Comparison of ENCODE assay signal across 8 cellular contexts in the genomic region with DNA sequence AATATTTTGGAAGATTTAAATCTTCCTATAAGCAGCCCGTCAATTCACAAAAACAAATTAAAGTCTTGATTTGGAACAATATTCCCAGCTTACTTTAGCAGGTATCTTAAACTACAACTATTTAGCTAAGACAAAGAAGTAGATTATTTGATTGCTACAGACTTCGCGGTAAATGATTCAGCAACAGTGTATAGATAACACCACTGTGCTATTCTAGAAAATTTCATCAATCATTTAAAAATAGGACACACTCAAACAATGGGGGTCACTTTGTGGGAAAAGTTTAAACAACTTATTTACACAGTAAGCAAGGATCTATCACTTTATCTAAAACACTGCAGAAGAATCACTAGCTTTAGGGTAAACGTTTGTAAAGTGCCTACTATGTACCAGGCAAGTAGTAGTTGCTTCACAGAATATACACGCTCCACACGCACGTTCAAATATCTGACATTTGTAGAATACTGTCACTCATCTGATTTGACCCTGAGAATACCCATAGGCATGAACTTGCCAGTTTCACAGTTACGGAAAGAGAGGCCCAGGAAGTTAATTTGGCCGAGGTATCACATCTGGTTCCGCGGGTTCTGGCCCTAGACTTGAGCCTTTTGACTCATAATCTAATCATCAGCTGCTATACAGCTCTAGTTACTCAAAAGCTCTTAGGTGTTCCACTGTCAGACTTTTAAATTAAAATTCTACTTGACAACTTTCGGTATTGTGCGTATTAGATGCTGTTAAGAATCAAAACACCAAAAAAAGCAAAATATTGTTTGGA. TPM values are rescaled to one million over a fixed set of nuclear protein-coding genes. Genes with fewer than 3 reads are reported as not detected.
DNase-seq lines count a peak whose midpoint lies in the region; ATAC-seq and TF ChIP-seq lines count a peak whose summit lies in the region.

No MANE protein-coding gene starts in this region.

- in situ Hi-C loops in astrocyte of the spinal cord (cut with HindIII; ENCODE audit: low sequenced_read_pairs) = no loop called here
- in situ Hi-C loops in transverse colon (cut with MboI; ENCODE audit: low pct_ligation_motif_present in 1 of 4, low pct_unique_long_range_greater_than_20kb in 1 of 4, low sequenced_read_pairs in 3 of 4) = no loop called here

- ATAC-seq in GM21576 (IDR thresholded peaks at IDR 0.05; ENCODE audit: unreplicated experiment) (no peak), HG02970 (IDR thresholded peaks at IDR 0.05; ENCODE audit: low FRiP score, unreplicated experiment) (no peak)

- no peak for TF ChIP-seq EP300 in transverse colon (IDR thresholded peaks at IDR 0.05; ENCODE audit: low read depth)

- H3K27me3 ChIP-seq in transverse colon = no peaks in the 10 kb centered on the region

- peak overlapping the region; percentile 76 to 85 (median 81) for H3K27ac ChIP-seq in transverse colon

- TF ChIP-seq CTCF in AG04449 (IDR thresholded peaks at IDR 0.05; ENCODE audit: insufficient read depth, low read length, missing control alignments) (no peak), HFF-Myc (IDR thresholded peaks at IDR 0.05; ENCODE audit: low read depth, low read length, missing control alignments) (no peak), astrocyte of the spinal cord (IDR thresholded peaks at IDR 0.05; ENCODE audit: low read depth, low read length) (no peak), lower leg skin (IDR thresholded peaks at IDR 0.05) (no peak), transverse colon (IDR thresholded peaks at IDR 0.05) (no peak)

- TF ChIP-seq POLR2A in lower leg skin (IDR thresholded peaks at IDR 0.05) = no peak
- TF ChIP-seq POLR2A in transverse colon (IDR thresholded peaks at IDR 0.05) = no peak

- H3K36me3 ChIP-seq in transverse colon = no peaks in the 10 kb centered on the region

- peaks cover 0 to 16% (median 5%) of the 10 kb centered on the region in 4 donors for H3K4me1 ChIP-seq in transverse colon

- POLR2A ChIA-PET in AG04449 (lab: Yijun Ruan, JAX) = no interaction called here

- DNase-seq in AG04449 (ENCODE audit: low read depth, low spot score) = no peak
- DNase-seq in HFF-Myc (ENCODE audit: extremely low read depth, low read depth) = no peak
- peak; percentile 3 for DNase-seq in astrocyte of the spinal cord (ENCODE audit: low read depth, low spot score)
- DNase-seq in lower leg skin (ENCODE audit: low spot score in 2 of 2) = peak in 1 of 2 donors; percentile 18
- DNase-seq in transverse colon = no peak
- DNase-seq in NCI-H510A treated with DMSO at 0.1 percent for 48 hours (lab: John Stamatoyannopoulos, UW) = no peak

- H3K4me3 ChIP-seq in AG04449 (ENCODE audit: low read depth, low read length) = peak overlapping the region; percentile 79
- H3K4me3 ChIP-seq in HFF-Myc (replicated peaks; ENCODE audit: low read depth, low read length) = peak overlapping the region; percentile 54
- H3K4me3 ChIP-seq in astrocyte of the spinal cord (ENCODE audit: low read depth, low read length) = peak overlapping the region; percentile 59
- H3K4me3 ChIP-seq in lower leg skin (ENCODE audit: low read depth, poor library complexity, severe bottlenecking) = peak overlapping the region; percentile 65
- peak overlapping the region; percentile 46 to 73 (median 54) for H3K4me3 ChIP-seq in transverse colon

- CTCF ChIA-PET in AG04449 (lab: Yijun Ruan, JAX) = interaction anchor here (1.2 to 7.2 kb wide), 4 partner anchors 9 to 386 kb away, joined by 3 to 63 read pairs (median 7); no protein-coding TSS in a partner anchor

- no peaks in the 10 kb centered on the region for H3K9me3 ChIP-seq in transverse colon

- WGBS in lower leg skin, 2 donors = 28 to 32% methylated on average over 13 of the region's 13 CpGs
- 49% methylated on average over 6 to 13 of the region's 13 CpGs for WGBS in transverse colon (ENCODE audit: low coverage in 1 of 2), 2 donors

- intact Hi-C loops in lower leg skin (cut with DNase I; ENCODE audit: low total_unique reads) = no loop called here
- intact Hi-C loops in transverse colon (cut with DNase I; ENCODE audit: low total_unique reads) = no loop called here

RNA-seq across cellular contexts. Expression of a gene that starts 0.9 kb away (rescaled TPM):
- 10 to 100 TPM; 43.0 to 61.2 (median 52.5) TPM for total RNA-seq in lower leg skin
- total RNA-seq in transverse colon = 1 to 10 TPM in 3 of 4 donors, under 1 TPM in 1; 0.80 to 2.5 (median 1.4) TPM

RNA-seq across cellular contexts. Expression of a gene that starts 26.4 kb away (rescaled TPM):
- total RNA-seq in lower leg skin = not detected
- total RNA-seq in transverse colon = 1 to 10 TPM in 2 of 4 donors, under 1 TPM in 1, not detected in 1; 0.82 to 3.2 (median 1.9) TPM

RNA-seq across cellular contexts. Expression of a gene that starts 47.6 kb away (rescaled TPM):
- 10 to 100 TPM; 19.6 to 40.0 (median 33.2) TPM for total RNA-seq in lower leg skin
- 10 to 100 TPM; 14.5 to 56.3 (median 44.6) TPM for total RNA-seq in transverse colon

Comparison
In these comparisons a context has a peak if more than half of its experiments do, and no peak if none do; other contexts are left out.
1. RNA of a gene that starts 0.9 kb away (total RNA-seq): 43.0 to 61.2 TPM in lower leg skin; 0.80 to 2.5 TPM in transverse colon; every median in the first group is over 10 times any median in the second.
2. Peak in every context shown above with its lines, with median percentiles within 50 percentile points of each other: H3K4me3 ChIP-seq.